17 cellular contexts compared by ENCODE assay signal in genomic region chr7:138167869-138168296, GRCh38.
"Had no signal": no experiment of that assay in that cellular context is flagged by ENCODE, and none has a peak within 500 bp of the region (broad histone marks: within the 10 kb centered on the region; RNA-seq: fewer than 3 reads in every experiment).

No MANE protein-coding gene starts in this region.

- DNase-seq: activated CD4-positive, alpha-beta T cell treated with anti-CD3 and anti-CD28 coated beads, Interleukin-2, amount 50 U/mL, for 4 hours; activated CD4-positive, CD25-positive, alpha-beta regulatory T cell treated with anti-CD3 and anti-CD28 coated beads, Interleukin-2, amount 50 U/mL, for 72 hours; activated naive CD4-positive, alpha-beta T cell treated with anti-CD3 and anti-CD28 coated beads, Interleukin-2, amount 50 U/mL, for 16 hours; activated T-cell treated with anti-CD3 and anti-CD28 coated beads, Interleukin-2, amount 50 U/mL, for 1 hour; adrenal gland; brain microvascular endothelial cell; glutamatergic neuron; islet precursor cell; left ventricle myocardium inferior; retina; thyroid gland; uterus had no signal

- H3K9me3 ChIP-seq: thyroid gland had no signal

- H3K27ac ChIP-seq: adrenal gland, brain microvascular endothelial cell, left ventricle myocardium inferior, parathyroid adenoma, skin epidermis, thyroid gland, uterus had no signal

- H3K4me3 Mint-ChIP-seq: dendritic cell treated with granulocyte-macrophage colony-stimulating factor and Interleukin-4, amounts not matched to agents 40 ng/mL and 50 ng/mL, for 4 days; T-helper 2 cell treated with Interferon-gamma antibody and Interleukin-4, amounts not matched to agents 5 μg/mL and 100 μg/mL, for 36 hours had no signal

- H3K4me3 ChIP-seq: adrenal gland, left ventricle myocardium inferior, skin epidermis, thyroid gland, uterus had no signal

- H3K27me3 Mint-ChIP-seq: dendritic cell treated with granulocyte-macrophage colony-stimulating factor and Interleukin-4, amounts not matched to agents 40 ng/mL and 50 ng/mL, for 4 days had no signal

- H3K27me3 ChIP-seq: adrenal gland, brain microvascular endothelial cell, thyroid gland, uterus had no signal

- H3K79me2 ChIP-seq: parathyroid adenoma had no signal

- H3K4me1 ChIP-seq: adrenal gland, left ventricle myocardium inferior, parathyroid adenoma, thyroid gland, uterus had no signal

- H3K36me3 ChIP-seq: adrenal gland, brain microvascular endothelial cell, left ventricle myocardium inferior, thyroid gland, uterus had no signal

- H2AFZ ChIP-seq: parathyroid adenoma had no signal

- H3K27ac Mint-ChIP-seq: dendritic cell treated with granulocyte-macrophage colony-stimulating factor and Interleukin-4, amounts not matched to agents 40 ng/mL and 50 ng/mL, for 4 days; T-helper 2 cell treated with Interferon-gamma antibody and Interleukin-4, amounts not matched to agents 5 μg/mL and 100 μg/mL, for 36 hours had no signal

- ATAC-seq: esophagus mucosa had no signal

- H3K9ac ChIP-seq: parathyroid adenoma had no signal
